Comparison of ENCODE assay signal across 1 cellular context in the genomic region with DNA sequence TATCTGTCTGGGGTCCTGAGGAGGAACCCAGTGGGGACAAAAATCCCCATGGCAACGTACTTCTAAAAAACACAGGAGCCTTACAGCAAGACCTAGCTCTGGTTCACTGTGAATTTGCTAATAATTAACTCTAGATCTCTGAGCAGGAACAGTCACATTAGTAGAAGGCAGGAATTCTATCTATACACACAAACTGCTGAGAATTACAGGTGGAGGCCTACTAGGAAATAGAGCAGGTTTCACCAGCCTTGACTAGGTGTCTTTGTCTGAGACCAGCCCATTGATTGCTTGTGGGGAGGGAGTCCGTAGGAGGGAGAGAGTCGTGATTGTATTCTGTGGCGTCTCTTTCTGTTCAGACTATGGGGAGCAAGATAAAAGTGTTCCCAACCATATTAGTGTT.
TF ChIP-seq lines count a peak whose summit lies in the region.

No MANE protein-coding gene starts in this region.

TF ChIP-seq in WTC11, 78 proteins besides CTCF, POLR2A, EP300 and RAD21 (continued from another document):
- no peak for TF ChIP-seq ZNF281 (CRISPR knock-in tag; IDR thresholded peaks at IDR 0.05)
TF ChIP-seq in WTC11: peak in this region for 0.
